ENCODE assay signal across 8 cellular contexts in genomic region chr2:144459937-144460336, GRCh38. TPM values are rescaled to one million over a fixed set of nuclear protein-coding genes. Genes with fewer than 3 reads are reported as not detected.
DNase-seq lines count a peak whose midpoint lies in the region; ATAC-seq and TF ChIP-seq lines count a peak whose summit lies in the region.

No MANE protein-coding gene starts in this region.

- peak overlapping the region; percentile 88 for H3K27ac Mint-ChIP-seq in endothelial cell (ENCODE audit: unreplicated experiment)
- peak overlapping the region in 1 of 2 donors; percentile 86 for H3K27ac Mint-ChIP-seq in natural killer cell

- no peak overlapping the region for H3K27ac ChIP-seq in OCI-LY7 (ENCODE audit: low read depth, low read length, poor library complexity, severe bottlenecking)

- no peaks in the 10 kb centered on the region for H4K20me1 ChIP-seq in OCI-LY7 (ENCODE audit: insufficient read depth, low read length)

- intact Hi-C loops in OCI-LY7 (cut with micrococcal nuclease; ENCODE audit: unreplicated experiment) (no loop called here), natural killer cell (cut with micrococcal nuclease) (loop anchor here (1.0 to 5.0 kb wide), 5 partner anchors 11 to 199 kb away; a partner anchor contains a TSS)

- no TSS peak for BruUV-seq in OCI-LY7 (replicated peaks; lab: Mats Ljungman, UMichigan)

- no peaks in the 10 kb centered on the region for H3K79me2 ChIP-seq in OCI-LY7 (ENCODE audit: insufficient read depth, low read depth, low read length)

- H3K9me3 Mint-ChIP-seq in endothelial cell (ENCODE audit: unreplicated experiment) (no peaks in the 10 kb centered on the region), natural killer cell (no peaks in the 10 kb centered on the region)

- H3K4me1 Mint-ChIP-seq in endothelial cell (ENCODE audit: unreplicated experiment) = peaks cover 67% of the 10 kb centered on the region
- peaks cover 88 to 91% of the 10 kb centered on the region in 2 donors for H3K4me1 Mint-ChIP-seq in natural killer cell

- ATAC-seq in natural killer cell (peak; percentile 71 to 91 (median 84)), HG03520 (IDR thresholded peaks at IDR 0.05; ENCODE audit: unreplicated experiment) (no peak), HG03442 (IDR thresholded peaks at IDR 0.05; ENCODE audit: unreplicated experiment) (no peak)

- peaks cover 3% of the 10 kb centered on the region for H3K27me3 Mint-ChIP-seq in endothelial cell (ENCODE audit: unreplicated experiment)
- H3K27me3 Mint-ChIP-seq in natural killer cell (ENCODE audit: low read depth in 2 of 2) = no peaks in the 10 kb centered on the region

- CTCF ChIA-PET in OCI-LY7 (lab: Charles Lee; ENCODE audit: unreplicated experiment) = no interaction called here
- CTCF ChIA-PET in HEK293T (lab: Yijun Ruan, JAX) = interaction anchor here (1.0 kb wide), 1 partner anchor 11 kb away, joined by 3 read pairs; no protein-coding TSS in a partner anchor

- TF ChIP-seq CTCF in AG10803 (conservative IDR thresholded peaks at IDR 0.05; ENCODE audit: low read length) = no peak
- TF ChIP-seq CTCF in OCI-LY7 (conservative IDR thresholded peaks at IDR 0.05; ENCODE audit: low read length) = no peak
- TF ChIP-seq CTCF in endothelial cell (IDR thresholded peaks at IDR 0.05; ENCODE audit: unreplicated experiment) = no peak
- TF ChIP-seq CTCF in natural killer cell (IDR thresholded peaks at IDR 0.05) = no peak

- peaks cover 26% of the 10 kb centered on the region for H3K4me1 ChIP-seq in OCI-LY7 (ENCODE audit: insufficient read depth, low read length, poor library complexity, severe bottlenecking)

- no peak overlapping the region for H3K4me3 Mint-ChIP-seq in endothelial cell (ENCODE audit: unreplicated experiment)
- H3K4me3 Mint-ChIP-seq in natural killer cell = peak overlapping the region; percentile 35

- H2AFZ ChIP-seq in OCI-LY7 (ENCODE audit: low read length) = peak overlapping the region; percentile 55

- POLR2A ChIA-PET in OCI-LY7 (lab: Charles Lee) = interaction anchor here (0.6 to 2.1 kb wide), 5 partner anchors 10 to 502 kb away, joined by 3 to 12 read pairs (median 3); no protein-coding TSS in a partner anchor
- POLR2A ChIA-PET in HEK293T (lab: Yijun Ruan, JAX) = no interaction called here

- H3K4me2 ChIP-seq in OCI-LY7 (ENCODE audit: low read length) = peak overlapping the region; percentile 29; the same call in 1 of the 2 replicates

- no peak overlapping the region for H3K4me3 ChIP-seq in AG10803 (ENCODE audit: low read length)
- H3K4me3 ChIP-seq in OCI-LY7 (ENCODE audit: low read depth, low read length, poor library complexity, severe bottlenecking) = no peak overlapping the region

- H3K9me2 ChIP-seq in OCI-LY7 (ENCODE audit: insufficient read depth, low read length) = no peaks in the 10 kb centered on the region

- H3K36me3 ChIP-seq in OCI-LY7 (ENCODE audit: insufficient read depth, low read length) = no peaks in the 10 kb centered on the region

- H3K9me3 ChIP-seq in OCI-LY7 (ENCODE audit: low read length) = no peaks in the 10 kb centered on the region

- DNase-seq in AG10803 (ENCODE audit: low read depth) (peak; percentile 54), OCI-LY7 (ENCODE audit: low spot score) (no peak), endothelial cell (ENCODE audit: low spot score) (no peak), natural killer cell (peak; percentile 72), HEK293T (ENCODE audit: extremely low spot score) (no peak), COR-L47 (lab: John Stamatoyannopoulos, UW) (no peak)

- H3K36me3 Mint-ChIP-seq in endothelial cell (ENCODE audit: low read depth, unreplicated experiment) = peaks cover 11% of the 10 kb centered on the region
- no peaks in the 10 kb centered on the region for H3K36me3 Mint-ChIP-seq in natural killer cell

TF ChIP-seq in HEK293T, 16 proteins besides CTCF, POLR2A, EP300 and RAD21:
- TF ChIP-seq SP1 (IDR thresholded peaks at IDR 0.05) = no peak
TF ChIP-seq in HEK293T: peak in this region for 0.

RNA-seq across cellular contexts. Expression of gene ZEB2, which starts 60.0 kb away (rescaled TPM):
- total RNA-seq in OCI-LY7 (2014; rRNA removed; shearing (Covaris generic)) = 15.2 and 16.9 TPM in 2 replicates
- 4.0 and 5.1 TPM in 2 replicates for total RNA-seq in OCI-LY7 (2022)
- total RNA-seq in endothelial cell (ENCODE audit: unreplicated experiment) = 109 TPM
- total RNA-seq in natural killer cell = 1,000 to 10,000 TPM in 1 of 3 donors, 100 to 1,000 TPM in 2; 718 to 1,143 (median 944) TPM

Comparison
In these comparisons a context has a peak if more than half of its experiments do, and no peak if none do; other contexts are left out.
1. DNase-seq: peak in AG10803 (single experiment) and natural killer cell (single experiment); none in OCI-LY7 (single experiment), endothelial cell (single experiment), HEK293T (single experiment) and COR-L47 (single experiment).
2. ATAC-seq: peak in natural killer cell (3 of 3); none in HG03520 (single experiment) and HG03442 (single experiment).